1 cellular context compared by ENCODE assay signal in the genomic region with DNA sequence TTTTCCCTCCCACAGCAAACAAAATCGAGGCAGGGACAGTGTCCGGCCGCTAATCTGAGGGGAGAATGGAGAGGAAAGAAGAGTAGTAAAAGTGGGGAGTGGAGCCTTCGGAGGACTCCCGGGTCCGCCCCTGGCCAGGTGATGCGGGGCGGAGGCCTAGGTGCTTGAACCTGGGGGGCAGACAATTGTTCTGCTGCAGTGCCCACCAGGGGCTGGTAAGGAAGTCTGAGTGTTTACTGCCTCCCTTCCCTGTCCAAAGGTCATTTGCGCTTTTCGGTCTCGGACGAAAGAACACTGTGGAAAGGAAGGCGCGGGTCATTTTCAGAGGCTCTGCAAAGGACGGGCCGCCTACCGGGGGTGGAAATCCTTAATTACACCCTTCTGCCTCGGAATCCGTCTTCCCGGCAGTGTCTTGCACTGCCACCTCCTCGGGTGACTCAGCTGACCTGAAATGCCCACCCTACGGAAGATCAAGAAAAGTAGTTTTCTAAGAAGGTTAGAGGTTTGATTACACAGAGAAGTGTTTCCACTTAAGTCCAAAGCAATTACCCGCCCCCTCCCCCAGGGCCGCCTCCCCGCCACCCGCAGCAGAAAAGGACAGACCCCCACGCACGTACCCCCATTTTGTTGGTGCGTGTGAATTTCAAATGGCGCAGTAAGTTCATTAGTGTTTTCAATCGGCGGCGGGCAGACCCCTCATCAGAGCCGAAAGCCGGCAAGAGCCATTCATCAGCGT.
TF ChIP-seq lines count a peak whose summit lies in the region.

No MANE protein-coding gene starts in this region.

TF ChIP-seq in H1, 55 proteins besides CTCF, POLR2A, EP300 and RAD21 (continued from another document):
- TF ChIP-seq, protein P1, sequence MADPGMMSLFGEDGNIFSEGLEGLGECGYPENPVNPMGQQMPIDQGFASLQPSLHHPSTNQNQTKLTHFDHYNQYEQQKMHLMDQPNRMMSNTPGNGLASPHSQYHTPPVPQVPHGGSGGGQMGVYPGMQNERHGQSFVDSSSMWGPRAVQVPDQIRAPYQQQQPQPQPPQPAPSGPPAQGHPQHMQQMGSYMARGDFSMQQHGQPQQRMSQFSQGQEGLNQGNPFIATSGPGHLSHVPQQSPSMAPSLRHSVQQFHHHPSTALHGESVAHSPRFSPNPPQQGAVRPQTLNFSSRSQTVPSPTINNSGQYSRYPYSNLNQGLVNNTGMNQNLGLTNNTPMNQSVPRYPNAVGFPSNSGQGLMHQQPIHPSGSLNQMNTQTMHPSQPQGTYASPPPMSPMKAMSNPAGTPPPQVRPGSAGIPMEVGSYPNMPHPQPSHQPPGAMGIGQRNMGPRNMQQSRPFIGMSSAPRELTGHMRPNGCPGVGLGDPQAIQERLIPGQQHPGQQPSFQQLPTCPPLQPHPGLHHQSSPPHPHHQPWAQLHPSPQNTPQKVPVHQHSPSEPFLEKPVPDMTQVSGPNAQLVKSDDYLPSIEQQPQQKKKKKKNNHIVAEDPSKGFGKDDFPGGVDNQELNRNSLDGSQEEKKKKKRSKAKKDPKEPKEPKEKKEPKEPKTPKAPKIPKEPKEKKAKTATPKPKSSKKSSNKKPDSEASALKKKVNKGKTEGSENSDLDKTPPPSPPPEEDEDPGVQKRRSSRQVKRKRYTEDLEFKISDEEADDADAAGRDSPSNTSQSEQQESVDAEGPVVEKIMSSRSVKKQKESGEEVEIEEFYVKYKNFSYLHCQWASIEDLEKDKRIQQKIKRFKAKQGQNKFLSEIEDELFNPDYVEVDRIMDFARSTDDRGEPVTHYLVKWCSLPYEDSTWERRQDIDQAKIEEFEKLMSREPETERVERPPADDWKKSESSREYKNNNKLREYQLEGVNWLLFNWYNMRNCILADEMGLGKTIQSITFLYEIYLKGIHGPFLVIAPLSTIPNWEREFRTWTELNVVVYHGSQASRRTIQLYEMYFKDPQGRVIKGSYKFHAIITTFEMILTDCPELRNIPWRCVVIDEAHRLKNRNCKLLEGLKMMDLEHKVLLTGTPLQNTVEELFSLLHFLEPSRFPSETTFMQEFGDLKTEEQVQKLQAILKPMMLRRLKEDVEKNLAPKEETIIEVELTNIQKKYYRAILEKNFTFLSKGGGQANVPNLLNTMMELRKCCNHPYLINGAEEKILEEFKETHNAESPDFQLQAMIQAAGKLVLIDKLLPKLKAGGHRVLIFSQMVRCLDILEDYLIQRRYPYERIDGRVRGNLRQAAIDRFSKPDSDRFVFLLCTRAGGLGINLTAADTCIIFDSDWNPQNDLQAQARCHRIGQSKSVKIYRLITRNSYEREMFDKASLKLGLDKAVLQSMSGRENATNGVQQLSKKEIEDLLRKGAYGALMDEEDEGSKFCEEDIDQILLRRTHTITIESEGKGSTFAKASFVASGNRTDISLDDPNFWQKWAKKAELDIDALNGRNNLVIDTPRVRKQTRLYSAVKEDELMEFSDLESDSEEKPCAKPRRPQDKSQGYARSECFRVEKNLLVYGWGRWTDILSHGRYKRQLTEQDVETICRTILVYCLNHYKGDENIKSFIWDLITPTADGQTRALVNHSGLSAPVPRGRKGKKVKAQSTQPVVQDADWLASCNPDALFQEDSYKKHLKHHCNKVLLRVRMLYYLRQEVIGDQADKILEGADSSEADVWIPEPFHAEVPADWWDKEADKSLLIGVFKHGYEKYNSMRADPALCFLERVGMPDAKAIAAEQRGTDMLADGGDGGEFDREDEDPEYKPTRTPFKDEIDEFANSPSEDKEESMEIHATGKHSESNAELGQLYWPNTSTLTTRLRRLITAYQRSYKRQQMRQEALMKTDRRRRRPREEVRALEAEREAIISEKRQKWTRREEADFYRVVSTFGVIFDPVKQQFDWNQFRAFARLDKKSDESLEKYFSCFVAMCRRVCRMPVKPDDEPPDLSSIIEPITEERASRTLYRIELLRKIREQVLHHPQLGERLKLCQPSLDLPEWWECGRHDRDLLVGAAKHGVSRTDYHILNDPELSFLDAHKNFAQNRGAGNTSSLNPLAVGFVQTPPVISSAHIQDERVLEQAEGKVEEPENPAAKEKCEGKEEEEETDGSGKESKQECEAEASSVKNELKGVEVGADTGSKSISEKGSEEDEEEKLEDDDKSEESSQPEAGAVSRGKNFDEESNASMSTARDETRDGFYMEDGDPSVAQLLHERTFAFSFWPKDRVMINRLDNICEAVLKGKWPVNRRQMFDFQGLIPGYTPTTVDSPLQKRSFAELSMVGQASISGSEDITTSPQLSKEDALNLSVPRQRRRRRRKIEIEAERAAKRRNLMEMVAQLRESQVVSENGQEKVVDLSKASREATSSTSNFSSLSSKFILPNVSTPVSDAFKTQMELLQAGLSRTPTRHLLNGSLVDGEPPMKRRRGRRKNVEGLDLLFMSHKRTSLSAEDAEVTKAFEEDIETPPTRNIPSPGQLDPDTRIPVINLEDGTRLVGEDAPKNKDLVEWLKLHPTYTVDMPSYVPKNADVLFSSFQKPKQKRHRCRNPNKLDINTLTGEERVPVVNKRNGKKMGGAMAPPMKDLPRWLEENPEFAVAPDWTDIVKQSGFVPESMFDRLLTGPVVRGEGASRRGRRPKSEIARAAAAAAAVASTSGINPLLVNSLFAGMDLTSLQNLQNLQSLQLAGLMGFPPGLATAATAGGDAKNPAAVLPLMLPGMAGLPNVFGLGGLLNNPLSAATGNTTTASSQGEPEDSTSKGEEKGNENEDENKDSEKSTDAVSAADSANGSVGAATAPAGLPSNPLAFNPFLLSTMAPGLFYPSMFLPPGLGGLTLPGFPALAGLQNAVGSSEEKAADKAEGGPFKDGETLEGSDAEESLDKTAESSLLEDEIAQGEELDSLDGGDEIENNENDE (IDR thresholded peaks at IDR 0.05; ENCODE audit: insufficient replicate concordance, low read length) = no peak
- TF ChIP-seq SAP30 (IDR thresholded peaks at IDR 0.05; ENCODE audit: insufficient read depth, insufficient replicate concordance, low read length) (peak; percentile 25), CHD1 (IDR thresholded peaks at IDR 0.05; ENCODE audit: low read depth, low read length) (no peak), FOSL1 (IDR thresholded peaks at IDR 0.05; ENCODE audit: insufficient read depth, low read depth, low read length) (no peak), SP1 (IDR thresholded peaks at IDR 0.05; ENCODE audit: low read depth, low read length) (no peak), JUND (IDR thresholded peaks at IDR 0.05; ENCODE audit: low read length) (no peak), RXRA (IDR thresholded peaks at IDR 0.05; ENCODE audit: insufficient read depth, low read depth, low read length) (no peak), KDM1A (IDR thresholded peaks at IDR 0.05; ENCODE audit: borderline replicate concordance, low read length) (no peak), HDAC2 (IDR thresholded peaks at IDR 0.05; ENCODE audit: borderline replicate concordance in 1 of 2, low read depth in 2 of 2, low read length in 2 of 2) (0 out of 4 replicates have a peak, but pooled peaks of 1 of the 2 experiments have one; percentile 44), SUZ12 (IDR thresholded peaks at IDR 0.05; ENCODE audit: low read length) (no peak), CEBPB (IDR thresholded peaks at IDR 0.05; ENCODE audit: low read depth, low read length) (no peak), TAF7 (optimal IDR thresholded peaks at IDR 0.05; ENCODE audit: borderline replicate concordance, low read depth, low read length) (no peak), CREB1 (IDR thresholded peaks at IDR 0.05) (no peak), TEAD4 (IDR thresholded peaks at IDR 0.05; ENCODE audit: low read depth, low read length) (no peak), GABPA (IDR thresholded peaks at IDR 0.05; ENCODE audit: borderline replicate concordance, insufficient read depth, low read length) (no peak), SP2 (IDR thresholded peaks at IDR 0.05; ENCODE audit: low read length) (no peak)
- TF ChIP-seq, protein P2, sequence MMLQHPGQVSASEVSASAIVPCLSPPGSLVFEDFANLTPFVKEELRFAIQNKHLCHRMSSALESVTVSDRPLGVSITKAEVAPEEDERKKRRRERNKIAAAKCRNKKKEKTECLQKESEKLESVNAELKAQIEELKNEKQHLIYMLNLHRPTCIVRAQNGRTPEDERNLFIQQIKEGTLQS (IDR thresholded peaks at IDR 0.05; ENCODE audit: insufficient read depth, low read depth, low read length) = no peak
- TF ChIP-seq, protein P3, sequence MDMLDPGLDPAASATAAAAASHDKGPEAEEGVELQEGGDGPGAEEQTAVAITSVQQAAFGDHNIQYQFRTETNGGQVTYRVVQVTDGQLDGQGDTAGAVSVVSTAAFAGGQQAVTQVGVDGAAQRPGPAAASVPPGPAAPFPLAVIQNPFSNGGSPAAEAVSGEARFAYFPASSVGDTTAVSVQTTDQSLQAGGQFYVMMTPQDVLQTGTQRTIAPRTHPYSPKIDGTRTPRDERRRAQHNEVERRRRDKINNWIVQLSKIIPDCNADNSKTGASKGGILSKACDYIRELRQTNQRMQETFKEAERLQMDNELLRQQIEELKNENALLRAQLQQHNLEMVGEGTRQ (IDR thresholded peaks at IDR 0.05; ENCODE audit: low read length) = no peak
- TF ChIP-seq, protein P4, sequence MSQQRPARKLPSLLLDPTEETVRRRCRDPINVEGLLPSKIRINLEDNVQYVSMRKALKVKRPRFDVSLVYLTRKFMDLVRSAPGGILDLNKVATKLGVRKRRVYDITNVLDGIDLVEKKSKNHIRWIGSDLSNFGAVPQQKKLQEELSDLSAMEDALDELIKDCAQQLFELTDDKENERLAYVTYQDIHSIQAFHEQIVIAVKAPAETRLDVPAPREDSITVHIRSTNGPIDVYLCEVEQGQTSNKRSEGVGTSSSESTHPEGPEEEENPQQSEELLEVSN (IDR thresholded peaks at IDR 0.05) = no peak
